Comparison of ENCODE assay signal across 1 cellular context in genomic region chr6:33613794-33614166, GRCh38.
TF ChIP-seq lines count a peak whose summit lies in the region.

No MANE protein-coding gene starts in this region.

TF ChIP-seq in IMR-90, 13 proteins besides CTCF, POLR2A, EP300 and RAD21:
- TF ChIP-seq RFX5 (IDR thresholded peaks at IDR 0.05; ENCODE audit: low read depth, low read length) (no peak), ELK1 (IDR thresholded peaks at IDR 0.05; ENCODE audit: borderline replicate concordance, low read depth, low read length) (no peak), BHLHE40 (IDR thresholded peaks at IDR 0.05; ENCODE audit: low read depth, low read length) (no peak), MAFK (IDR thresholded peaks at IDR 0.05; ENCODE audit: low read depth, low read length) (no peak), NFE2L2 (IDR thresholded peaks at IDR 0.05; ENCODE audit: low read depth, low read length) (no peak), CEBPB (IDR thresholded peaks at IDR 0.05; ENCODE audit: low read depth, low read length) (no peak), MAZ (IDR thresholded peaks at IDR 0.05; ENCODE audit: borderline replicate concordance, low read depth, low read length) (no peak), MXI1 (IDR thresholded peaks at IDR 0.05; ENCODE audit: borderline replicate concordance, low read depth, low read length) (no peak), USF2 (IDR thresholded peaks at IDR 0.05; ENCODE audit: low read depth, low read length) (no peak), SMC3 (IDR thresholded peaks at IDR 0.05; ENCODE audit: low read depth, low read length) (no peak), RCOR1 (IDR thresholded peaks at IDR 0.05; ENCODE audit: insufficient replicate concordance, low read length) (no peak), FOS (IDR thresholded peaks at IDR 0.05; ENCODE audit: low read depth, low read length) (no peak), CHD1 (IDR thresholded peaks at IDR 0.05; ENCODE audit: low read depth, low read length) (no peak)
